In the genomic region with DNA sequence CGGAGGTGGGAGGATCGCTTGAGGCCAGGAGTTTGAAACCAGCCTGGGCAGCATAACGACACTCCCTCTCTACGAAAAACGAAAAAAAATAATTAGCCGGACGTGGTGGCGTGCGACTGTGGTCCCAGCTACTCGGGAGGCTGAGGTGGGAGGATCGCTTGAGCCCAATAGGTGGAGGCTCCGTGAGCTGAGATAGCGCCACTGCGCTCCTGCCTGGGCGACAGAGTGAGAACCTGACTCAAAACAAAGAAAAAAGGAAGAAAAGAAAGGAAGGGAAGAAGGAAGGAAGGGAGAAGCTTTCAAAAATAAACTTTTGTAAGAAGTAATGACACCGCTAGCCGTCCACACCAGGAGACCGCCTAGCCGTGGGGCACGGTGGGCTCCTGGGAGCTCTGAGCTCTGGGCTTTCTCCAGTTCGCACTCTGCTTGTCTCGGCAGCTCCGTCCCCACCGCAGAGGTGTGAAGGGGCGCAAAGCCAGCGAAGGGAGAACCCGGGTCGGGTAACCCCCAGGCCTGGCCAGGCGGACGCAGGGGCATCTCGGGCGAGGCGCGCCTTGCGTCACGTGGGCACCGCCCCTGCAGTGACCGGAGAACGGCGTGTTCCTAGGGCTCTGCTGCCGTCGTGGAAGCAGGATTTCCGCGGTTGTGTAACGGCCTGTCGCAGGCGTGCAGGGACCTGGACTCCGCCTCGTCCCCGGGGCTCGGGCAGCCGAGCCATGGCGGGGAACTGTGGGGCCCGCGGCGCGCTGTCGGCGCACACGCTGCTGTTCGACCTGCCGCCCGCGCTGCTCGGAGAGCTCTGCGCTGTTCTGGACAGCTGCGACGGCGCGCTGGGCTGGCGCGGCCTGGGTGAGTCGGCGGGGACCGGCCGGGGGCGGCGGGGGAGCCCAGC, we compare ENCODE assay signal across 1 cellular context.
TF ChIP-seq lines count a peak whose summit lies in the region.

A gene with protein sequence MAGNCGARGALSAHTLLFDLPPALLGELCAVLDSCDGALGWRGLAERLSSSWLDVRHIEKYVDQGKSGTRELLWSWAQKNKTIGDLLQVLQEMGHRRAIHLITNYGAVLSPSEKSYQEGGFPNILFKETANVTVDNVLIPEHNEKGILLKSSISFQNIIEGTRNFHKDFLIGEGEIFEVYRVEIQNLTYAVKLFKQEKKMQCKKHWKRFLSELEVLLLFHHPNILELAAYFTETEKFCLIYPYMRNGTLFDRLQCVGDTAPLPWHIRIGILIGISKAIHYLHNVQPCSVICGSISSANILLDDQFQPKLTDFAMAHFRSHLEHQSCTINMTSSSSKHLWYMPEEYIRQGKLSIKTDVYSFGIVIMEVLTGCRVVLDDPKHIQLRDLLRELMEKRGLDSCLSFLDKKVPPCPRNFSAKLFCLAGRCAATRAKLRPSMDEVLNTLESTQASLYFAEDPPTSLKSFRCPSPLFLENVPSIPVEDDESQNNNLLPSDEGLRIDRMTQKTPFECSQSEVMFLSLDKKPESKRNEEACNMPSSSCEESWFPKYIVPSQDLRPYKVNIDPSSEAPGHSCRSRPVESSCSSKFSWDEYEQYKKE (plus strand): TSS at position 631 of the 892 bp plus-strand sequence. CDS start 86 bp downstream, at position 717.

TF ChIP-seq in liver, 16 proteins besides CTCF, POLR2A, EP300 and RAD21 (continued from another document):
- TF ChIP-seq GABPA (IDR thresholded peaks at IDR 0.05 in 1 of 2, conservative IDR thresholded peaks at IDR 0.05 in 1 of 2) (no peak), YY1 (IDR thresholded peaks at IDR 0.05) (peak; percentile 29)
